Comparison of ENCODE assay signal across 31 cellular contexts in the genomic region with DNA sequence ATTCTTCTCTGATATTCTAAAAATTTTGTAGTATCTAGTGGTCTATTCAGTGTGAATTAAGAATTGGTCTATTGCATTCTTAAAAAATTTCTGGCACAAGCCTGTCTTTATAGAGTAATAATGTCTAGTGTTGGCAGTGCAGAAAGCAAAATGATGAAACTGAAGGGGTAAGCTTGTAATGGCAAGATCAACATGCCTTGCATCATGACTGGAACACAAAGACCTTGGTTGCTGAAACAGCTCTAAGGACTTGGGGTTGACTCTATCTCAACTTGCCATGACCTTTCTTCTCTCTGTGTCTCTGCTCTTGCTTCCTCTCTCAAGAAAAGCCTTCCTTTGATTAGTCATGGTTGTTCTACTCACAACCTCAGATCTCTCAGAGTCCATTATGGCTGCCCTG. TPM values are rescaled to one million over a fixed set of nuclear protein-coding genes. Genes with fewer than 3 reads are reported as not detected.
"Had no signal": no experiment of that assay in that cellular context is flagged by ENCODE, and none has a peak within 500 bp of the region (broad histone marks: within the 10 kb centered on the region; RNA-seq: fewer than 3 reads in every experiment).

No MANE protein-coding gene starts in this region.

- H3K79me2 ChIP-seq: parathyroid adenoma had no signal

- H3K36me3 ChIP-seq: neural progenitor cell, ovary, spleen, suprapubic skin, tibial artery, transverse colon, upper lobe of right lung, uterus had no signal

- H3K9me3 ChIP-seq: ovary, psoas muscle, suprapubic skin, testis, tibial artery, transverse colon, upper lobe of right lung, uterus had no signal

- H3K4me2 ChIP-seq: neural progenitor cell, smooth muscle cell had no signal

- H2AFZ ChIP-seq: neural progenitor cell, parathyroid adenoma had no signal

- H3K4me3 Mint-ChIP-seq: natural killer cell; nephron; neural progenitor cell; stimulated activated memory B cell treated with anti-CD40 and anti-IgM and Interleukin-4, amounts not matched to agents 10 μg/mL and 1 μg/mL and 100 μg/mL, for 72 hours; stimulated activated naive CD8-positive, alpha-beta T cell treated with anti-CD3 and anti-CD28 coated beads, Interleukin-15, amount 100 ng/mL, for 72 hours; type B pancreatic cell had no signal

- H3K4me3 ChIP-seq: neural progenitor cell, ovary, psoas muscle, skin epidermis, smooth muscle cell, spleen, suprapubic skin, testis, tibial artery, transverse colon, upper lobe of right lung, uterus had no signal

- H3K9me3 Mint-ChIP-seq: type B pancreatic cell had no signal

- ATAC-seq: natural killer cell; psoas muscle; right cardiac atrium; sciatic nerve; stimulated activated memory B cell treated with anti-CD40 and anti-IgM and Interleukin-4, amounts not matched to agents 10 μg/mL and 1 μg/mL and 100 μg/mL, for 72 hours; stimulated activated naive CD8-positive, alpha-beta T cell treated with anti-CD3 and anti-CD28 coated beads, Interleukin-15, amount 100 ng/mL, for 72 hours; stimulated activated naive CD8-positive, alpha-beta T cell treated with anti-CD3 and anti-CD28 coated beads, Interleukin-15, Interleukin-2, amounts not matched to agents 100 U/mL and 50 U/mL, for 24 hours; upper lobe of right lung had no signal

- H3K36me3 Mint-ChIP-seq: natural killer cell; neural progenitor cell; stimulated activated memory B cell treated with anti-CD40 and anti-IgM and Interleukin-4, amounts not matched to agents 10 μg/mL and 1 μg/mL and 100 μg/mL, for 72 hours; type B pancreatic cell had no signal

- H3K27ac ChIP-seq: neural progenitor cell, ovary, parathyroid adenoma, psoas muscle, skin epidermis, spleen, suprapubic skin, testis, tibial artery, transverse colon, upper lobe of right lung, uterus had no signal

- H3K27me3 Mint-ChIP-seq: stimulated activated memory B cell treated with anti-CD40 and anti-IgM and Interleukin-4, amounts not matched to agents 10 μg/mL and 1 μg/mL and 100 μg/mL, for 72 hours had no signal

- H3K4me1 ChIP-seq: neural progenitor cell, parathyroid adenoma, psoas muscle, spleen, suprapubic skin, testis, tibial artery, transverse colon, upper lobe of right lung, uterus had no signal

- H3K27ac Mint-ChIP-seq: natural killer cell; nephron; neural progenitor cell; progenitor cell of endocrine pancreas; stimulated activated memory B cell treated with anti-CD40 and anti-IgM and Interleukin-4, amounts not matched to agents 10 μg/mL and 1 μg/mL and 100 μg/mL, for 72 hours; stimulated activated naive CD8-positive, alpha-beta T cell treated with anti-CD3 and anti-CD28 coated beads, Interleukin-15, amount 100 ng/mL, for 72 hours; type B pancreatic cell had no signal

- DNase-seq: natural killer cell; occipital lobe; ovary; posterior cingulate gyrus; psoas muscle; right cardiac atrium; spleen; stimulated activated CD4-positive, alpha-beta T cell treated with anti-CD3 and anti-CD28 coated beads, Interleukin-12 subunit alpha, Interleukin-12 subunit beta, amount 100 ng/mL, for 4 hours; stimulated activated CD4-positive, alpha-beta T cell treated with anti-CD3 and anti-CD28 coated beads, Interleukin-1b, Interleukin-23, amount 100 ng/mL, for 48 hours; stimulated activated CD4-positive, alpha-beta T cell treated with anti-CD3 and anti-CD28 coated beads, Interleukin-4, amount 100 ng/mL, for 1 hour; stimulated activated CD4-positive, alpha-beta T cell treated with anti-CD3 and anti-CD28 coated beads, Interleukin-4, amount 100 ng/mL, for 4 hours; stimulated activated CD8-positive, alpha-beta memory T cell treated with anti-CD3 and anti-CD28 coated beads, Interleukin-4, amount 100 ng/mL, for 48 hours; stimulated activated naive CD4-positive, alpha-beta T cell; stimulated activated naive CD8-positive, alpha-beta T cell treated with anti-CD3 and anti-CD28 coated beads, Interleukin-15, amount 100 ng/mL, for 72 hours; stimulated activated naive CD8-positive, alpha-beta T cell treated with anti-CD3 and anti-CD28 coated beads, Interleukin-15, Interleukin-2, amounts not matched to agents 100 U/mL and 50 U/mL, for 24 hours; substantia nigra; testis; tibial artery; transverse colon; upper lobe of right lung; uterus had no signal

- H3K9ac ChIP-seq: neural progenitor cell, parathyroid adenoma had no signal

- H3K4me1 Mint-ChIP-seq: natural killer cell; nephron; neural progenitor cell; stimulated activated memory B cell treated with anti-CD40 and anti-IgM and Interleukin-4, amounts not matched to agents 10 μg/mL and 1 μg/mL and 100 μg/mL, for 72 hours; stimulated activated naive CD8-positive, alpha-beta T cell treated with anti-CD3 and anti-CD28 coated beads, Interleukin-15, amount 100 ng/mL, for 72 hours had no signal

- H3K27me3 ChIP-seq: neural progenitor cell, ovary, spleen, suprapubic skin, testis, tibial artery, upper lobe of right lung, uterus had no signal

RNA-seq across cellular contexts. Expression of a gene that starts 46.8 kb away (rescaled TPM):
- total RNA-seq: natural killer cell had no signal
